In the genomic region with DNA sequence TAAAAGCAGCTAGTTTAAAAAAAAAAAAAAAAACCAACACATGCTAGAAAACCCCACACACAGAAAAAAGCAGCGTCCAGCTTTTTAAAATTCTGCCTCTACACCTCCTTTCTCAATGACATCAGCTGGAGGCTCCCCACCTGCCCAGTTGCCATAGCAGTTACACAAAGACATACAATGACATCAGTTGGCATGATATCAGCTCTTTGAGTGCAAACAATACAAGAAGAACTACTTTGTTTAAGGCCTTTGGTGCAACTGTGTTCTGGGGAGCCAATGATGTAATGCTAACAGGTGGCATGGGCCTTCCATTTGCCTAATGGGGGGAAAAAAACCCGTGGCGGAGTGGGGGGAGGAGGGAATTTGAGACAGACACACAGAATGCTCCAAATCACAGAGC, we compare ENCODE assay signal across 8 cellular contexts. TPM values are rescaled to one million over a fixed set of nuclear protein-coding genes. Genes with fewer than 3 reads are reported as not detected.
A peak's percentile ranks its signal among the peaks of the same experiment; 100 is the strongest.
DNase-seq lines count a peak whose midpoint lies in the region; ATAC-seq and TF ChIP-seq lines count a peak whose summit lies in the region.

No MANE protein-coding gene starts in this region.

- H3K9me3 ChIP-seq in left lung (no peaks in the 10 kb centered on the region), suprapubic skin (no peaks in the 10 kb centered on the region)

- no peak for TF ChIP-seq CTCF in HL-60 (IDR thresholded peaks at IDR 0.05; ENCODE audit: insufficient read depth, low read length)
- TF ChIP-seq CTCF in left lung (IDR thresholded peaks at IDR 0.05), result no peak
- no peak for TF ChIP-seq CTCF in suprapubic skin (IDR thresholded peaks at IDR 0.05)

- no peak for TF ChIP-seq POLR2A in suprapubic skin (IDR thresholded peaks at IDR 0.05)

- H3K27me3 ChIP-seq in HL-60 (ENCODE audit: insufficient read depth, poor library complexity, severe bottlenecking), result no peaks in the 10 kb centered on the region
- no peaks in the 10 kb centered on the region for H3K27me3 ChIP-seq in left lung
- no peaks in the 10 kb centered on the region for H3K27me3 ChIP-seq in suprapubic skin

- H3K4me3 ChIP-seq in HL-60 (replicated peaks; ENCODE audit: insufficient read depth, low read length) (no peak overlapping the region), left lung (no peak overlapping the region), suprapubic skin (no peak overlapping the region)

- peaks cover 4 to 95% of the 10 kb centered on the region in 2 donors for H3K4me1 ChIP-seq in left lung
- H3K4me1 ChIP-seq in suprapubic skin, result peaks cover 6% of the 10 kb centered on the region

- H3K27ac ChIP-seq in HL-60 (replicated peaks) (peak overlapping the region; percentile 91), left lung (peak overlapping the region; percentile 54 to 79), suprapubic skin (peak overlapping the region; percentile 46)

- H3K36me3 ChIP-seq in left lung (peaks cover 0 to 18% of the 10 kb centered on the region in 2 donors), suprapubic skin (peaks cover 8% of the 10 kb centered on the region)

- TF ChIP-seq EP300 in suprapubic skin (IDR thresholded peaks at IDR 0.05), result peak; percentile 23

- peak; percentile 20 for DNase-seq in stimulated activated CD4-positive, alpha-beta T cell treated with anti-CD3 and anti-CD28 coated beads, Interleukin-4, amount 100 ng/mL, for 24 hours
- DNase-seq in stimulated activated CD4-positive, alpha-beta T cell treated with anti-CD3 and anti-CD28 coated beads, Interleukin-12 subunit alpha, Interleukin-12 subunit beta, amount 100 ng/mL, for 4 hours, result no peak
- peak; percentile 66 to 81 for DNase-seq in HL-60 (ENCODE audit: low read depth in 1 of 2, low spot score in 1 of 2)
- DNase-seq in OCI-M1 (lab: John Stamatoyannopoulos, UW), result peak; percentile 77
- DNase-seq in astrocyte of the hippocampus (ENCODE audit: low read depth, low spot score), result peak; percentile 74
- no peak for DNase-seq in left lung
- DNase-seq in suprapubic skin (ENCODE audit: low spot score in 2 of 2), result peak in 1 of 2 donors; percentile 69
- DNase-seq in iPS-NIHi7 (ENCODE audit: extremely low spot score), result no peak

- WGBS in suprapubic skin, result 40% methylated on average over 3 of the region's 3 CpGs

- peak; percentile 76 for ATAC-seq in left lung

- intact Hi-C loops in left lung (cut with DNase I), result no loop called here

RNA-seq across cellular contexts. Expression of a gene that starts 32.9 kb away (rescaled TPM):
- 10 to 100 TPM; 12.6 to 14.5 TPM for total RNA-seq in left lung
- total RNA-seq in suprapubic skin, result 10 to 100 TPM in 3 of 4 donors, 1 to 10 TPM in 1; 9.5 to 18.6 (median 15.3) TPM

Comparison
In these comparisons a context has a peak if more than half of its experiments do, and no peak if none do; other contexts are left out.
1. DNase-seq: peak in stimulated activated CD4-positive, alpha-beta T cell treated with anti-CD3 and anti-CD28 coated beads, Interleukin-4, amount 100 ng/mL, for 24 hours (single experiment), HL-60 (2 of 2), OCI-M1 (single experiment) and astrocyte of the hippocampus (single experiment); none in stimulated activated CD4-positive, alpha-beta T cell treated with anti-CD3 and anti-CD28 coated beads, Interleukin-12 subunit alpha, Interleukin-12 subunit beta, amount 100 ng/mL, for 4 hours (single experiment), left lung (0 of 2) and iPS-NIHi7 (single experiment).
2. Peak in every context shown above with its lines, with median percentiles within 50 percentile points of each other: H3K27ac ChIP-seq.